Comparison of ENCODE assay signal across 10 cellular contexts in genomic region chr19:13089139-13089856, GRCh38. TPM values are rescaled to one million over a fixed set of nuclear protein-coding genes. Genes with fewer than 3 reads are reported as not detected.
A peak's percentile ranks its signal among the peaks of the same experiment; 100 is the strongest.
DNase-seq lines count a peak whose midpoint lies in the region; ATAC-seq and TF ChIP-seq lines count a peak whose summit lies in the region.
"Had no signal": no experiment of that assay in that cellular context is flagged by ENCODE, and none has a peak within 500 bp of the region (broad histone marks: within the 10 kb centered on the region; RNA-seq: fewer than 3 reads in every experiment).

No MANE protein-coding gene starts in this region.

- H3K4me1 Mint-ChIP-seq in activated naive CD4-positive, alpha-beta T cell treated with anti-CD3 and anti-CD28 coated beads for 36 hours (ENCODE audit: low read depth), result peaks cover 2% of the 10 kb centered on the region

- no peak overlapping the region for H3K4me3 ChIP-seq in tibial nerve

- no peaks in the 10 kb centered on the region for H3K9me3 Mint-ChIP-seq in activated naive CD4-positive, alpha-beta T cell treated with anti-CD3 and anti-CD28 coated beads for 36 hours
- H3K9me3 Mint-ChIP-seq: dendritic cell treated with granulocyte-macrophage colony-stimulating factor and Interleukin-4, amounts not matched to agents 40 ng/mL and 50 ng/mL, for 4 days had no signal

- TF ChIP-seq EP300 in tibial nerve (IDR thresholded peaks at IDR 0.05), result no peak

- peaks cover 0 to 46% (median 0%) of the 10 kb centered on the region in 3 donors for H3K36me3 ChIP-seq in tibial nerve

- intact Hi-C loops in activated naive CD4-positive, alpha-beta T cell treated with anti-CD3 and anti-CD28 coated beads for 36 hours (cut with micrococcal nuclease), result no loop called here

- 81 to 88% methylated on average over 4 to 5 of the region's 5 CpGs for WGBS in tibial nerve, 2 donors

- H3K36me3 Mint-ChIP-seq in activated naive CD4-positive, alpha-beta T cell treated with anti-CD3 and anti-CD28 coated beads for 36 hours (ENCODE audit: low read depth), result peaks cover 1% of the 10 kb centered on the region

- CTCF ChIA-PET in activated naive CD4-positive, alpha-beta T cell treated with anti-CD3 and anti-CD28 coated beads for 36 hours (lab: Charles Lee), result interaction anchor here (2.5 kb wide), 1 partner anchor 113 kb away, joined by 7 read pairs; no protein-coding TSS in a partner anchor

- peaks cover under 1% of the 10 kb centered on the region for H3K27me3 Mint-ChIP-seq in activated naive CD4-positive, alpha-beta T cell treated with anti-CD3 and anti-CD28 coated beads for 36 hours (ENCODE audit: low read depth)

- ATAC-seq in SK-N-SH treated with all-trans-retinoic acid at 6 μM for 48 hours (peak; percentile 36), GM21717 (IDR thresholded peaks at IDR 0.05; ENCODE audit: unreplicated experiment) (no peak)

- TF ChIP-seq CTCF in tibial nerve (IDR thresholded peaks at IDR 0.05), result peak in 1 of 5 experiments; percentile 31

- no peak overlapping the region for H3K27ac Mint-ChIP-seq in activated naive CD4-positive, alpha-beta T cell treated with anti-CD3 and anti-CD28 coated beads for 36 hours
- H3K27ac Mint-ChIP-seq: dendritic cell treated with granulocyte-macrophage colony-stimulating factor and Interleukin-4, amounts not matched to agents 40 ng/mL and 50 ng/mL, for 4 days had no signal

- H3K27me3 ChIP-seq in tibial nerve, result no peaks in the 10 kb centered on the region

- no peak overlapping the region for H3K4me3 Mint-ChIP-seq in activated naive CD4-positive, alpha-beta T cell treated with anti-CD3 and anti-CD28 coated beads for 36 hours
- H3K4me3 Mint-ChIP-seq: dendritic cell treated with granulocyte-macrophage colony-stimulating factor and Interleukin-4, amounts not matched to agents 40 ng/mL and 50 ng/mL, for 4 days had no signal

- DNase-seq in activated naive CD4-positive, alpha-beta T cell treated with anti-CD3 and anti-CD28 coated beads for 36 hours, result peak; percentile 26
- DNase-seq in activated naive CD4-positive, alpha-beta T cell (lab: John Stamatoyannopoulos, UW), result no peak
- DNase-seq in glomerular visceral epithelial cell (ENCODE audit: extremely low spot score) (peak; percentile 18), tibial nerve (ENCODE audit: low spot score in 2 of 2) (no peak), NCI-H1694 treated with DMSO at 0.1 percent for 48 hours (lab: John Stamatoyannopoulos, UW) (no peak), inferior parietal cortex (ENCODE audit: extremely low spot score) (no peak)
- DNase-seq: NCI-H526 had no signal

- peaks cover 0 to 67% (median 41%) of the 10 kb centered on the region in 4 donors for H3K4me1 ChIP-seq in tibial nerve

- no peak for TF ChIP-seq POLR2A in tibial nerve (IDR thresholded peaks at IDR 0.05)

- H3K9me3 ChIP-seq in tibial nerve, result no peaks in the 10 kb centered on the region

- peak overlapping the region in 3 of 4 donors; percentile 21 to 88 (median 88) for H3K27ac ChIP-seq in tibial nerve

TF ChIP-seq in SK-N-SH treated with all-trans-retinoic acid at 6 μM for 48 hours, 23 proteins besides CTCF, POLR2A, EP300 and RAD21:
- TF ChIP-seq GLIS3 (CRISPR knock-in tag; IDR thresholded peaks at IDR 0.05) (no peak), TCF4 (CRISPR knock-in tag; IDR thresholded peaks at IDR 0.05; ENCODE audit: borderline replicate concordance) (no peak), SNAI2 (CRISPR knock-in tag; IDR thresholded peaks at IDR 0.05) (no peak), ZNF565 (CRISPR knock-in tag; conservative IDR thresholded peaks at IDR 0.05; ENCODE audit: low read depth) (no peak), RARB (CRISPR knock-in tag; IDR thresholded peaks at IDR 0.05) (no peak), TOX (CRISPR knock-in tag; IDR thresholded peaks at IDR 0.05; ENCODE audit: borderline replicate concordance) (no peak), ZNF8 (CRISPR knock-in tag; IDR thresholded peaks at IDR 0.05) (no peak), ISL1 (CRISPR knock-in tag; IDR thresholded peaks at IDR 0.05) (no peak), ARNTL (CRISPR knock-in tag; IDR thresholded peaks at IDR 0.05; ENCODE audit: borderline replicate concordance, low read depth) (no peak), CSRNP3 (CRISPR knock-in tag; IDR thresholded peaks at IDR 0.05) (no peak), TSHZ2 (CRISPR knock-in tag; IDR thresholded peaks at IDR 0.05) (no peak), OSR1 (CRISPR knock-in tag; IDR thresholded peaks at IDR 0.05) (no peak), PPARA (CRISPR knock-in tag; IDR thresholded peaks at IDR 0.05; ENCODE audit: borderline replicate concordance) (no peak), CSDC2 (CRISPR knock-in tag; IDR thresholded peaks at IDR 0.05) (no peak), ZFP3 (CRISPR knock-in tag; IDR thresholded peaks at IDR 0.05) (no peak)
- TF ChIP-seq, protein P1, sequence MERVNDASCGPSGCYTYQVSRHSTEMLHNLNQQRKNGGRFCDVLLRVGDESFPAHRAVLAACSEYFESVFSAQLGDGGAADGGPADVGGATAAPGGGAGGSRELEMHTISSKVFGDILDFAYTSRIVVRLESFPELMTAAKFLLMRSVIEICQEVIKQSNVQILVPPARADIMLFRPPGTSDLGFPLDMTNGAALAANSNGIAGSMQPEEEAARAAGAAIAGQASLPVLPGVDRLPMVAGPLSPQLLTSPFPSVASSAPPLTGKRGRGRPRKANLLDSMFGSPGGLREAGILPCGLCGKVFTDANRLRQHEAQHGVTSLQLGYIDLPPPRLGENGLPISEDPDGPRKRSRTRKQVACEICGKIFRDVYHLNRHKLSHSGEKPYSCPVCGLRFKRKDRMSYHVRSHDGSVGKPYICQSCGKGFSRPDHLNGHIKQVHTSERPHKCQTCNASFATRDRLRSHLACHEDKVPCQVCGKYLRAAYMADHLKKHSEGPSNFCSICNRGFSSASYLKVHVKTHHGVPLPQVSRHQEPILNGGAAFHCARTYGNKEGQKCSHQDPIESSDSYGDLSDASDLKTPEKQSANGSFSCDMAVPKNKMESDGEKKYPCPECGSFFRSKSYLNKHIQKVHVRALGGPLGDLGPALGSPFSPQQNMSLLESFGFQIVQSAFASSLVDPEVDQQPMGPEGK (CRISPR knock-in tag; IDR thresholded peaks at IDR 0.05; ENCODE audit: borderline replicate concordance), result no peak
- TF ChIP-seq, protein P2, sequence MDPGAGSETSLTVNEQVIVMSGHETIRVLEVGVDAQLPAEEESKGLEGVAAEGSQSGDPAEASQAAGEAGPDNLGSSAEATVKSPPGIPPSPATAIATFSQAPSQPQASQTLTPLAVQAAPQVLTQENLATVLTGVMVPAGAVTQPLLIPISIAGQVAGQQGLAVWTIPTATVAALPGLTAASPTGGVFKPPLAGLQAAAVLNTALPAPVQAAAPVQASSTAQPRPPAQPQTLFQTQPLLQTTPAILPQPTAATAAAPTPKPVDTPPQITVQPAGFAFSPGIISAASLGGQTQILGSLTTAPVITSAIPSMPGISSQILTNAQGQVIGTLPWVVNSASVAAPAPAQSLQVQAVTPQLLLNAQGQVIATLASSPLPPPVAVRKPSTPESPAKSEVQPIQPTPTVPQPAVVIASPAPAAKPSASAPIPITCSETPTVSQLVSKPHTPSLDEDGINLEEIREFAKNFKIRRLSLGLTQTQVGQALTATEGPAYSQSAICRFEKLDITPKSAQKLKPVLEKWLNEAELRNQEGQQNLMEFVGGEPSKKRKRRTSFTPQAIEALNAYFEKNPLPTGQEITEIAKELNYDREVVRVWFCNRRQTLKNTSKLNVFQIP (CRISPR knock-in tag; IDR thresholded peaks at IDR 0.05; ENCODE audit: borderline replicate concordance, low read depth), result no peak
TF ChIP-seq in SK-N-SH treated with all-trans-retinoic acid at 6 μM for 48 hours: peak in this region for 0.

RNA-seq across cellular contexts. Expression of gene LYL1, which starts 13.4 kb away (rescaled TPM):
- 1 to 10 TPM; 1.8 to 2.2 TPM for total RNA-seq in activated naive CD4-positive, alpha-beta T cell treated with anti-CD3 and anti-CD28 coated beads for 36 hours
- 10 to 100 TPM; 21.1 to 43.5 (median 25.8) TPM for total RNA-seq in tibial nerve

RNA-seq across cellular contexts. Expression of gene TRMT1, which starts 27.2 kb away (rescaled TPM):
- total RNA-seq in activated naive CD4-positive, alpha-beta T cell treated with anti-CD3 and anti-CD28 coated beads for 36 hours, result 10 to 100 TPM; 55.8 to 59.6 TPM
- 10 to 100 TPM; 38.4 to 92.7 (median 49.2) TPM for total RNA-seq in tibial nerve

RNA-seq across cellular contexts. Expression of gene NACC1, which starts 28.8 kb away (rescaled TPM):
- 10 to 100 TPM; 41.3 to 45.0 TPM for total RNA-seq in activated naive CD4-positive, alpha-beta T cell treated with anti-CD3 and anti-CD28 coated beads for 36 hours
- total RNA-seq in tibial nerve, result 10 to 100 TPM; 15.3 to 37.1 (median 25.8) TPM

Comparison
In these comparisons a context has a peak if more than half of its experiments do, and no peak if none do; other contexts are left out.
1. DNase-seq: peak in activated naive CD4-positive, alpha-beta T cell treated with anti-CD3 and anti-CD28 coated beads for 36 hours (single experiment) and glomerular visceral epithelial cell (single experiment); none in activated naive CD4-positive, alpha-beta T cell (0 of 4), tibial nerve (0 of 2), NCI-H1694 treated with DMSO at 0.1 percent for 48 hours (single experiment) and inferior parietal cortex (single experiment).
2. RNA of gene LYL1, which starts 13.4 kb away (total RNA-seq): 21.1 to 43.5 TPM in tibial nerve; 1.8 to 2.2 TPM in activated naive CD4-positive, alpha-beta T cell treated with anti-CD3 and anti-CD28 coated beads for 36 hours; every median in the first group is over 4 times any median in the second.